ENCODE assay signal across 8 cellular contexts in genomic region chrX:13487731-13488505, GRCh38.
A peak's percentile ranks its signal among the peaks of the same experiment; 100 is the strongest.
DNase-seq lines count a peak whose midpoint lies in the region; ATAC-seq and TF ChIP-seq lines count a peak whose summit lies in the region.

No MANE protein-coding gene starts in this region.

- peaks cover 0 to 2% (median 0%) of the 10 kb centered on the region in 3 donors for H3K27me3 ChIP-seq in stomach

- WGBS in mesodermal cell (ENCODE audit: insufficient coverage in 2 of 2), 2 experiments, result no CpG with 5 or more reads among the region's 7 CpGs
- WGBS in stomach, 5 donors, result 1 to 12% (median 5%) methylated on average over 7 of the region's 7 CpGs

- no peaks in the 10 kb centered on the region for H3K27me3 Mint-ChIP-seq in WTC11 (ENCODE audit: low read depth)
- H3K27me3 Mint-ChIP-seq in effector memory CD8-positive, alpha-beta T cell, result no peaks in the 10 kb centered on the region

- TF ChIP-seq CTCF in WTC11 (IDR thresholded peaks at IDR 0.05), result 0 out of 2 replicates have a peak, but pooled peaks have one; percentile 17
- peak in 5 of 7 experiments; percentile 36 to 92 (median 57) for TF ChIP-seq CTCF in stomach (IDR thresholded peaks at IDR 0.05)

- POLR2A ChIA-PET in HEK293T (lab: Yijun Ruan, JAX), result interaction anchor here (1.0 kb wide), 1 partner anchor 510 kb away, joined by 3 read pairs; no protein-coding TSS in a partner anchor
- POLR2A ChIA-PET in WTC11 (lab: Charles Lee), result interaction anchor here (1.0 kb wide), 1 partner anchor 509 kb away, joined by 4 read pairs; no protein-coding TSS in a partner anchor

- no peaks in the 10 kb centered on the region for H3K36me3 ChIP-seq in mesodermal cell (ENCODE audit: control insufficient read depth, insufficient read depth, low read length)
- no peaks in the 10 kb centered on the region for H3K36me3 ChIP-seq in stomach

- DNase-seq in GDM1 (lab: John Stamatoyannopoulos, UW) (peak; percentile 18), HEK293T (ENCODE audit: extremely low spot score) (peak; percentile 50), NCI-H2171 (lab: John Stamatoyannopoulos, UW) (peak; percentile 30), WTC11 (ENCODE audit: low spot score) (peak; percentile 9), stomach (peak; percentile 49)
- peak; percentile 32 to 48 (median 37) for DNase-seq in effector memory CD8-positive, alpha-beta T cell

- H3K27ac ChIP-seq in mesodermal cell (ENCODE audit: low read depth, low read length, severe bottlenecking) (peak overlapping the region; percentile 79), stomach (peak overlapping the region; percentile 32 to 84 (median 77))

- intact Hi-C loops in stomach (cut with DNase I; ENCODE audit: low total_unique reads), result no loop called here

- no peaks in the 10 kb centered on the region for H3K36me3 Mint-ChIP-seq in WTC11
- peaks cover 6% of the 10 kb centered on the region for H3K36me3 Mint-ChIP-seq in effector memory CD8-positive, alpha-beta T cell (ENCODE audit: insufficient read depth)

- peak overlapping the region; percentile 68; the same call in 1 of the 2 replicates for H3K27ac Mint-ChIP-seq in WTC11
- peak overlapping the region in 1 of 2 donors; percentile 44 for H3K27ac Mint-ChIP-seq in effector memory CD8-positive, alpha-beta T cell

- H3K9me3 ChIP-seq in mesodermal cell (ENCODE audit: control insufficient read depth, low read length), result no peaks in the 10 kb centered on the region
- H3K9me3 ChIP-seq in stomach, result no peaks in the 10 kb centered on the region

- peaks cover 3% of the 10 kb centered on the region for H3K4me1 ChIP-seq in mesodermal cell (ENCODE audit: control insufficient read depth, insufficient read depth, low read length, poor library complexity, severe bottlenecking)
- H3K4me1 ChIP-seq in stomach, result peaks cover 4 to 36% (median 15%) of the 10 kb centered on the region in 4 donors

- H3K4me3 ChIP-seq in mesodermal cell (ENCODE audit: extremely low read depth, insufficient read depth, low read length, poor library complexity, severe bottlenecking) (no peak overlapping the region), stomach (no peak overlapping the region)

- H3K9me3 Mint-ChIP-seq in WTC11, result no peaks in the 10 kb centered on the region
- no peaks in the 10 kb centered on the region for H3K9me3 Mint-ChIP-seq in effector memory CD8-positive, alpha-beta T cell

- no peak overlapping the region for H3K4me3 Mint-ChIP-seq in WTC11
- peak overlapping the region in 1 of 2 donors; percentile 15 for H3K4me3 Mint-ChIP-seq in effector memory CD8-positive, alpha-beta T cell

- CTCF ChIA-PET in HEK293T (lab: Yijun Ruan, JAX) (interaction anchor here (0.5 to 2.2 kb wide), 18 partner anchors 10 to 664 kb away, joined by 3 to 22 read pairs (median 4); no protein-coding TSS in a partner anchor), WTC11 (lab: Charles Lee) (interaction anchor here (1.0 to 3.8 kb wide), 7 partner anchors 290 to 587 kb away, joined by 3 to 43 read pairs (median 5); no protein-coding TSS in a partner anchor)

- no peak for TF ChIP-seq POLR2A in stomach (IDR thresholded peaks at IDR 0.05)

- TF ChIP-seq EP300 in stomach (IDR thresholded peaks at IDR 0.05), result no peak

- peak; percentile 60 for ATAC-seq in WTC11
- peak; percentile 57 for ATAC-seq in effector memory CD8-positive, alpha-beta T cell (replicated peaks)
- ATAC-seq in HG02759 (IDR thresholded peaks at IDR 0.05; ENCODE audit: unreplicated experiment), result no peak

- peaks cover 18% of the 10 kb centered on the region for H3K4me1 Mint-ChIP-seq in WTC11
- H3K4me1 Mint-ChIP-seq in effector memory CD8-positive, alpha-beta T cell (ENCODE audit: low read depth in 2 of 2), result peaks cover 25 to 35% of the 10 kb centered on the region in 2 donors

TF ChIP-seq in HEK293T, 16 proteins besides CTCF, POLR2A, EP300 and RAD21:
- TF ChIP-seq FOXA1 (IDR thresholded peaks at IDR 0.05) (no peak), ARNT (IDR thresholded peaks at IDR 0.05) (no peak), SP1 (IDR thresholded peaks at IDR 0.05) (no peak), CTBP1 (IDR thresholded peaks at IDR 0.05; ENCODE audit: borderline replicate concordance) (no peak), SUZ12 (IDR thresholded peaks at IDR 0.05) (no peak), L3MBTL2 (conservative IDR thresholded peaks at IDR 0.05) (no peak), TARDBP (IDR thresholded peaks at IDR 0.05) (no peak), NFRKB (IDR thresholded peaks at IDR 0.05) (no peak), ZNF384 (IDR thresholded peaks at IDR 0.05) (no peak), LEF1 (IDR thresholded peaks at IDR 0.05; ENCODE audit: borderline replicate concordance) (no peak)
TF ChIP-seq in HEK293T: peak in this region for 0.

TF ChIP-seq in WTC11, 78 proteins besides CTCF, POLR2A, EP300 and RAD21:
- no peak for TF ChIP-seq ZNF219 (CRISPR knock-in tag; IDR thresholded peaks at IDR 0.05; ENCODE audit: borderline replicate concordance)
- no peak for TF ChIP-seq E2F1 (CRISPR knock-in tag; IDR thresholded peaks at IDR 0.05)
